ENCODE assay signal across 8 cellular contexts in the genomic region with DNA sequence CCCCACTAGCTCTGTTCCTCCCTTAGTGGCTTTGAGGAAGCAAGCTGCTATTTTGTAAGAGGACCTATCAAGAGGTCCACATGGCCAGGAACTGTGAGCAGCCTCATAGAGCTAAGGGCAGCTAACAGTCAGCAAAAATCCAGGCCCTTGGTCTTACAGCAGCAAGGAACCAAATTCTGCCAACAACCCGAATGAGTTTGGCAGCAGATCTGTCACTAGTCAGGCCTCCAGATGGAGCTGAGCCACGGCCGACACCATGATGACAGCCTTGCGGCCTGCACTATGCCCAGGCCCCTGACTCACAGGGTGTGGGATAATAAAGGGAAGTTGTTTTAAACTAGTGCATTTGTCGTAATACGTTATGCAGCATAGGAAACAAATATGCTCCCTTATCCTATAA. TPM values are rescaled to one million over a fixed set of nuclear protein-coding genes. Genes with fewer than 3 reads are reported as not detected.
A peak's percentile ranks its signal among the peaks of the same experiment; 100 is the strongest.
DNase-seq lines count a peak whose midpoint lies in the region; ATAC-seq and TF ChIP-seq lines count a peak whose summit lies in the region.

No MANE protein-coding gene starts in this region.

- no peak for TF ChIP-seq CTCF in BJ (IDR thresholded peaks at IDR 0.05; ENCODE audit: insufficient read depth, low read depth, low read length)
- no peak for TF ChIP-seq CTCF in esophagus squamous epithelium (IDR thresholded peaks at IDR 0.05)
- TF ChIP-seq CTCF in neutrophil (IDR thresholded peaks at IDR 0.05), result peak; percentile 64

- H3K27ac ChIP-seq in esophagus squamous epithelium (peak overlapping the region; percentile 59 to 80 (median 75)), neutrophil (peak overlapping the region; percentile 100)

- H3K36me3 ChIP-seq in BJ (ENCODE audit: control insufficient read depth, insufficient read depth, low read length), result no peaks in the 10 kb centered on the region
- H3K36me3 ChIP-seq in esophagus squamous epithelium, result no peaks in the 10 kb centered on the region
- H3K36me3 ChIP-seq in neutrophil, result no peaks in the 10 kb centered on the region
- H3K36me3 ChIP-seq in H7 (replicated peaks; ENCODE audit: control insufficient read depth, insufficient read depth, low read length), result no peaks in the 10 kb centered on the region

- no peak for ATAC-seq in GM18907 (IDR thresholded peaks at IDR 0.05; ENCODE audit: unreplicated experiment)
- ATAC-seq in GM19023 (IDR thresholded peaks at IDR 0.05; ENCODE audit: unreplicated experiment), result no peak

- POLR2A ChIA-PET in BJ (lab: Charles Lee), result no interaction called here

- peaks cover 0 to 18% (median 0%) of the 10 kb centered on the region in 3 donors for H3K4me1 ChIP-seq in esophagus squamous epithelium
- H3K4me1 ChIP-seq in neutrophil (ENCODE audit: control insufficient read depth in 1 of 2, insufficient read depth in 1 of 2, low read depth in 1 of 2, low read length in 1 of 2), result peaks cover 75 to 79% of the 10 kb centered on the region in 2 experiments

- no peaks in the 10 kb centered on the region for H3K9me3 ChIP-seq in esophagus squamous epithelium
- H3K9me3 ChIP-seq in neutrophil, result no peaks in the 10 kb centered on the region

- no peak overlapping the region for H3K4me3 ChIP-seq in BJ (ENCODE audit: low read depth, low read length)
- H3K4me3 ChIP-seq in esophagus squamous epithelium, result no peak overlapping the region
- peak overlapping the region; percentile 60 to 64 for H3K4me3 ChIP-seq in neutrophil (ENCODE audit: low read depth in 1 of 2, low read length in 1 of 2)
- H3K4me3 ChIP-seq in H7 (ENCODE audit: insufficient read depth, low read depth, low read length), result no peak overlapping the region

- TF ChIP-seq POLR2A in esophagus squamous epithelium (IDR thresholded peaks at IDR 0.05), result no peak

- H3K27me3 ChIP-seq in BJ (ENCODE audit: control insufficient read depth, insufficient read depth, low read length) (no peaks in the 10 kb centered on the region), esophagus squamous epithelium (no peaks in the 10 kb centered on the region), neutrophil (no peaks in the 10 kb centered on the region), H7 (ENCODE audit: control insufficient read depth, insufficient read depth, low read length) (no peaks in the 10 kb centered on the region)

- DNase-seq in BJ (ENCODE audit: low read depth) (peak; percentile 88), SIG-M5 treated with dmso at 0.1 percent for 504 hours (lab: John Stamatoyannopoulos, UW; ENCODE audit: unreplicated experiment) (peak; percentile 99), esophagus squamous epithelium (lab: John Stamatoyannopoulos, UW) (peak; percentile 57), H7 (no peak), HPDE6-E6E7 (ENCODE audit: extremely low spot score) (no peak)

- intact Hi-C loops in esophagus squamous epithelium (cut with DNase I), result no loop called here

- 9 to 25% methylated on average over 6 of the region's 6 CpGs for WGBS in esophagus squamous epithelium, 2 donors

- CTCF ChIA-PET in BJ (lab: Yijun Ruan, JAX), result interaction anchor here (1.2 kb wide), 1 partner anchor 91 kb away, joined by 3 read pairs; no protein-coding TSS in a partner anchor

RNA-seq across cellular contexts. Expression of gene H3-3A, which starts 28.0 kb away (rescaled TPM):
- polyA plus RNA-seq in BJ (2011; rRNA removed), result 164 and 168 TPM in 2 replicates
- polyA minus RNA-seq in BJ (2011; rRNA and poly(A)+ RNA removed), result 26.5 and 32.5 TPM in 2 replicates
- 100 to 1,000 TPM; 358 to 544 (median 443) TPM for total RNA-seq in esophagus squamous epithelium
- total RNA-seq in H7 (2014; rRNA removed; shearing (Covaris generic)), result 963 and 975 TPM in 2 replicates

RNA-seq across cellular contexts. Expression of gene SDE2, which starts 35.3 kb away (rescaled TPM):
- 8.0 and 12.5 TPM in 2 replicates for polyA plus RNA-seq in BJ (2011; rRNA removed)
- 5.6 and 7.7 TPM in 2 replicates for polyA minus RNA-seq in BJ (2011; rRNA and poly(A)+ RNA removed)
- total RNA-seq in esophagus squamous epithelium, result 10 to 100 TPM; 10.5 to 18.7 (median 14.1) TPM
- 34.4 and 38.4 TPM in 2 replicates for total RNA-seq in H7 (2014; rRNA removed; shearing (Covaris generic))

Comparison
In these comparisons a context has a peak if more than half of its experiments do, and no peak if none do; other contexts are left out.
1. DNase-seq: peak in BJ (single experiment), SIG-M5 treated with dmso at 0.1 percent for 504 hours (single experiment) and esophagus squamous epithelium (single experiment); none in H7 (single experiment) and HPDE6-E6E7 (single experiment).
2. H3K4me3 ChIP-seq: peak in neutrophil (2 of 2); none in BJ (single experiment), esophagus squamous epithelium (0 of 4) and H7 (single experiment).